ENCODE assay signal across 1 cellular context in genomic region chr3:15051531-15051930, GRCh38.
A peak's percentile ranks its signal among the peaks of the same experiment; 100 is the strongest.
TF ChIP-seq lines count a peak whose summit lies in the region.

No MANE protein-coding gene starts in this region.

TF ChIP-seq in HepG2, 621 proteins besides CTCF, POLR2A, EP300 and RAD21 (continued from another document and continues in another):
- TF ChIP-seq DMTF1 (CRISPR knock-in tag; IDR thresholded peaks at IDR 0.05) (no peak), MZF1 (CRISPR knock-in tag; IDR thresholded peaks at IDR 0.05; ENCODE audit: borderline replicate concordance) (no peak), ZNF224 (CRISPR knock-in tag; IDR thresholded peaks at IDR 0.05) (no peak), MAFF (IDR thresholded peaks at IDR 0.05; ENCODE audit: low read depth, low read length) (no peak), ZNF326 (CRISPR knock-in tag; IDR thresholded peaks at IDR 0.05; ENCODE audit: borderline replicate concordance) (no peak), ZUFSP (CRISPR knock-in tag; IDR thresholded peaks at IDR 0.05; ENCODE audit: borderline replicate concordance) (no peak), ZFY (CRISPR knock-in tag; IDR thresholded peaks at IDR 0.05) (0 out of 2 replicates have a peak, but pooled peaks have one; percentile 25), ZNF558 (CRISPR knock-in tag; IDR thresholded peaks at IDR 0.05; ENCODE audit: borderline replicate concordance) (no peak), GTF2F1 (IDR thresholded peaks at IDR 0.05; ENCODE audit: low read length) (no peak), PTBP1 (IDR thresholded peaks at IDR 0.05; ENCODE audit: low read depth, low read length, poor library complexity, severe bottlenecking) (no peak), SP2 (CRISPR knock-in tag; IDR thresholded peaks at IDR 0.05) (no peak), SIX4 (CRISPR knock-in tag; IDR thresholded peaks at IDR 0.05) (no peak), FOXM1 (CRISPR knock-in tag; IDR thresholded peaks at IDR 0.05) (no peak), PAF1 (CRISPR knock-in tag; IDR thresholded peaks at IDR 0.05) (no peak), PBX3 (CRISPR knock-in tag; IDR thresholded peaks at IDR 0.05; ENCODE audit: borderline replicate concordance) (no peak), KMT2A (CRISPR knock-in tag; IDR thresholded peaks at IDR 0.05) (no peak), ZNF253 (CRISPR knock-in tag; IDR thresholded peaks at IDR 0.05; ENCODE audit: borderline replicate concordance) (no peak), NFE2 (CRISPR knock-in tag; IDR thresholded peaks at IDR 0.05) (no peak), ZNF644 (CRISPR knock-in tag; IDR thresholded peaks at IDR 0.05; ENCODE audit: low read depth) (no peak), KLF9 (CRISPR knock-in tag; IDR thresholded peaks at IDR 0.05; ENCODE audit: low read depth) (no peak), IRX3 (CRISPR knock-in tag; IDR thresholded peaks at IDR 0.05; ENCODE audit: borderline replicate concordance, low read depth) (no peak), ZNF34 (CRISPR knock-in tag; IDR thresholded peaks at IDR 0.05; ENCODE audit: borderline replicate concordance) (no peak), ZNF432 (CRISPR knock-in tag; IDR thresholded peaks at IDR 0.05; ENCODE audit: borderline replicate concordance) (no peak), NR2F6 (IDR thresholded peaks at IDR 0.05) (no peak), NR2F6 (CRISPR knock-in tag; IDR thresholded peaks at IDR 0.05) (no peak), ELF3 (CRISPR knock-in tag; IDR thresholded peaks at IDR 0.05) (peak; percentile 45; the same call in 1 of the 2 replicates), BORCS8-MEF2B (CRISPR knock-in tag; IDR thresholded peaks at IDR 0.05) (no peak), RBAK (CRISPR knock-in tag; IDR thresholded peaks at IDR 0.05) (no peak), ZSCAN9 (CRISPR knock-in tag; IDR thresholded peaks at IDR 0.05; ENCODE audit: borderline replicate concordance) (no peak), XRCC5 (optimal IDR thresholded peaks at IDR 0.05; ENCODE audit: low read length) (peak; percentile 66), HMGXB4 (CRISPR knock-in tag; IDR thresholded peaks at IDR 0.05; ENCODE audit: borderline replicate concordance in 1 of 2, low read depth in 1 of 2) (0 out of 4 replicates have a peak, but pooled peaks of 1 of the 2 experiments have one; percentile 32), THAP11 (CRISPR knock-in tag; IDR thresholded peaks at IDR 0.05) (peak; percentile 59; the same call in 1 of the 2 replicates), HCFC1 (IDR thresholded peaks at IDR 0.05; ENCODE audit: low read depth, low read length) (no peak), KMT2B (CRISPR knock-in tag; IDR thresholded peaks at IDR 0.05) (no peak), CBX2 (IDR thresholded peaks at IDR 0.05; ENCODE audit: low read depth, low read length) (no peak), CBX2 (CRISPR knock-in tag; IDR thresholded peaks at IDR 0.05; ENCODE audit: low read depth) (no peak), ZKSCAN1 (IDR thresholded peaks at IDR 0.05; ENCODE audit: low read length) (no peak), ZNF883 (CRISPR knock-in tag; IDR thresholded peaks at IDR 0.05; ENCODE audit: not compliant biosample characterization) (no peak), HMG20A (CRISPR knock-in tag; IDR thresholded peaks at IDR 0.05; ENCODE audit: borderline replicate concordance) (no peak), YY1 (IDR thresholded peaks at IDR 0.05; ENCODE audit: insufficient read depth, insufficient replicate concordance, low read depth, low read length) (peak; percentile 28), ZNF747 (CRISPR knock-in tag; IDR thresholded peaks at IDR 0.05; ENCODE audit: borderline replicate concordance) (no peak), KDM2A (CRISPR knock-in tag; IDR thresholded peaks at IDR 0.05; ENCODE audit: borderline replicate concordance, low read depth) (no peak), ZFP36L2 (CRISPR knock-in tag; IDR thresholded peaks at IDR 0.05) (no peak), ZNF589 (CRISPR knock-in tag; conservative IDR thresholded peaks at IDR 0.05) (no peak), ZNF18 (CRISPR knock-in tag; IDR thresholded peaks at IDR 0.05; ENCODE audit: insufficient replicate concordance) (no peak), NFE2L2 (IDR thresholded peaks at IDR 0.05; ENCODE audit: low read length) (no peak), ZNF556 (CRISPR knock-in tag; IDR thresholded peaks at IDR 0.05; ENCODE audit: borderline replicate concordance) (no peak), GZF1 (CRISPR knock-in tag; IDR thresholded peaks at IDR 0.05) (no peak), ZNF670 (CRISPR knock-in tag; IDR thresholded peaks at IDR 0.05; ENCODE audit: borderline replicate concordance) (no peak), FOXP1 (IDR thresholded peaks at IDR 0.05) (no peak), FOXP1 (CRISPR knock-in tag; IDR thresholded peaks at IDR 0.05) (no peak), FOXK1 (CRISPR knock-in tag; IDR thresholded peaks at IDR 0.05; ENCODE audit: borderline replicate concordance, low read depth) (no peak)
- TF ChIP-seq, protein P1, sequence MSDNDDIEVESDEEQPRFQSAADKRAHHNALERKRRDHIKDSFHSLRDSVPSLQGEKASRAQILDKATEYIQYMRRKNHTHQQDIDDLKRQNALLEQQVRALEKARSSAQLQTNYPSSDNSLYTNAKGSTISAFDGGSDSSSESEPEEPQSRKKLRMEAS (IDR thresholded peaks at IDR 0.05), result no peak
- TF ChIP-seq, protein P2, sequence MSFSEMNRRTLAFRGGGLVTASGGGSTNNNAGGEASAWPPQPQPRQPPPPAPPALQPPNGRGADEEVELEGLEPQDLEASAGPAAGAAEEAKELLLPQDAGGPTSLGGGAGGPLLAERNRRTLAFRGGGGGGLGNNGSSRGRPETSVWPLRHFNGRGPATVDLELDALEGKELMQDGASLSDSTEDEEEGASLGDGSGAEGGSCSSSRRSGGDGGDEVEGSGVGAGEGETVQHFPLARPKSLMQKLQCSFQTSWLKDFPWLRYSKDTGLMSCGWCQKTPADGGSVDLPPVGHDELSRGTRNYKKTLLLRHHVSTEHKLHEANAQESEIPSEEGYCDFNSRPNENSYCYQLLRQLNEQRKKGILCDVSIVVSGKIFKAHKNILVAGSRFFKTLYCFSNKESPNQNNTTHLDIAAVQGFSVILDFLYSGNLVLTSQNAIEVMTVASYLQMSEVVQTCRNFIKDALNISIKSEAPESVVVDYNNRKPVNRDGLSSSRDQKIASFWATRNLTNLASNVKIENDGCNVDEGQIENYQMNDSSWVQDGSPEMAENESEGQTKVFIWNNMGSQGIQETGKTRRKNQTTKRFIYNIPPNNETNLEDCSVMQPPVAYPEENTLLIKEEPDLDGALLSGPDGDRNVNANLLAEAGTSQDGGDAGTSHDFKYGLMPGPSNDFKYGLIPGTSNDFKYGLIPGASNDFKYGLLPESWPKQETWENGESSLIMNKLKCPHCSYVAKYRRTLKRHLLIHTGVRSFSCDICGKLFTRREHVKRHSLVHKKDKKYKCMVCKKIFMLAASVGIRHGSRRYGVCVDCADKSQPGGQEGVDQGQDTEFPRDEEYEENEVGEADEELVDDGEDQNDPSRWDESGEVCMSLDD (CRISPR knock-in tag; IDR thresholded peaks at IDR 0.05; ENCODE audit: borderline replicate concordance), result no peak
- TF ChIP-seq, protein P3, sequence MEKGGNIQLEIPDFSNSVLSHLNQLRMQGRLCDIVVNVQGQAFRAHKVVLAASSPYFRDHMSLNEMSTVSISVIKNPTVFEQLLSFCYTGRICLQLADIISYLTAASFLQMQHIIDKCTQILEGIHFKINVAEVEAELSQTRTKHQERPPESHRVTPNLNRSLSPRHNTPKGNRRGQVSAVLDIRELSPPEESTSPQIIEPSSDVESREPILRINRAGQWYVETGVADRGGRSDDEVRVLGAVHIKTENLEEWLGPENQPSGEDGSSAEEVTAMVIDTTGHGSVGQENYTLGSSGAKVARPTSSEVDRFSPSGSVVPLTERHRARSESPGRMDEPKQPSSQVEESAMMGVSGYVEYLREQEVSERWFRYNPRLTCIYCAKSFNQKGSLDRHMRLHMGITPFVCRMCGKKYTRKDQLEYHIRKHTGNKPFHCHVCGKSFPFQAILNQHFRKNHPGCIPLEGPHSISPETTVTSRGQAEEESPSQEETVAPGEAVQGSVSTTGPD (CRISPR knock-in tag; IDR thresholded peaks at IDR 0.05), result no peak
- TF ChIP-seq, protein P4, sequence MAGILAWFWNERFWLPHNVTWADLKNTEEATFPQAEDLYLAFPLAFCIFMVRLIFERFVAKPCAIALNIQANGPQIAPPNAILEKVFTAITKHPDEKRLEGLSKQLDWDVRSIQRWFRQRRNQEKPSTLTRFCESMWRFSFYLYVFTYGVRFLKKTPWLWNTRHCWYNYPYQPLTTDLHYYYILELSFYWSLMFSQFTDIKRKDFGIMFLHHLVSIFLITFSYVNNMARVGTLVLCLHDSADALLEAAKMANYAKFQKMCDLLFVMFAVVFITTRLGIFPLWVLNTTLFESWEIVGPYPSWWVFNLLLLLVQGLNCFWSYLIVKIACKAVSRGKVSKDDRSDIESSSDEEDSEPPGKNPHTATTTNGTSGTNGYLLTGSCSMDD (CRISPR knock-in tag; IDR thresholded peaks at IDR 0.05), result no peak
- TF ChIP-seq, protein P5, sequence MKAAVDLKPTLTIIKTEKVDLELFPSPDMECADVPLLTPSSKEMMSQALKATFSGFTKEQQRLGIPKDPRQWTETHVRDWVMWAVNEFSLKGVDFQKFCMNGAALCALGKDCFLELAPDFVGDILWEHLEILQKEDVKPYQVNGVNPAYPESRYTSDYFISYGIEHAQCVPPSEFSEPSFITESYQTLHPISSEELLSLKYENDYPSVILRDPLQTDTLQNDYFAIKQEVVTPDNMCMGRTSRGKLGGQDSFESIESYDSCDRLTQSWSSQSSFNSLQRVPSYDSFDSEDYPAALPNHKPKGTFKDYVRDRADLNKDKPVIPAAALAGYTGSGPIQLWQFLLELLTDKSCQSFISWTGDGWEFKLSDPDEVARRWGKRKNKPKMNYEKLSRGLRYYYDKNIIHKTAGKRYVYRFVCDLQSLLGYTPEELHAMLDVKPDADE (CRISPR knock-in tag; IDR thresholded peaks at IDR 0.05), result no peak
